ENCODE assay signal across 8 cellular contexts in the genomic region with DNA sequence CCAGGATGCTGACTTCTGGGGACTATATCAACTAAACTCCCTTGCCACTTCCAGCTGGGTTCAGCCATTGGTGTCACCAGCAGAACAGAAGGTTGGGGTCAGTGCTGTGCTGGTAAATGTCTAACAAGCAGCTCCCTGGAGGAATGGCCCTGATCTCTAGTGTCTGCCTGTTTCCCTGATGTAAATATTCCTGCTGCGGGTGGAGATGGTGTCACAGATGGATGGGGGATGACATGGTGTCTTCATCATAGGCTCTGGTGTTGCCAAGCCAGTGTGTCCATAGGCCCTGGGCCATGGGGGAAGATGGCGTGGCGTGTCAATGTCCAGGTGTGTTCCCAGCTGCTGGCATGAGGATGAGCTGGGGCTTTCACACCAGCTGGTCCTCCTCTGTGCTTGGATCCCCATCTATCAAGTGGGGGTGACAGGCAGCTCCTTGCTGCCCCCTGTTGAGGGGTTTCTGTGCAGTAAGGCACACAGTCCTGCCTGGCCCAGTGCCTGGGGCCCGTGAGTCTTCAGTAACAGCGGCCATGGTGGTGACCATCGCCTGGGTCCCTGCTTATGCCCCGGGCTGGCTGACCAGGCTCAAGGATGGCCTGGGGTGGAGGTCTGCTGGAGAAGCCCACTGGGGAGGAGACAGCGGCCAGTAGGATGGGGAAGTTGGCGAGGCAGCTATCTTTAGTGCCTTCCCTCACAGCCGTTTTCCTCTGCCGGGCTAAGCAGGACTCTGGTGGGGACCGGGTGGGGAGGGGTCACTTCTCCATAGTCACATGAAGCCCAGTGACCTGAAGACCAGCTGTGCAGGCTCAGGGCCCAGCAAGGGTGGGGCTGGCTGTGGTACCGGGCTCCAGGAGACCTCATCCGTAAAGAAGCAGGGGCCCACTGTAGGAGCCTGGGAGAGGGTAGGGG. TPM values are rescaled to one million over a fixed set of nuclear protein-coding genes. Genes with fewer than 3 reads are reported as not detected.
A peak's percentile ranks its signal among the peaks of the same experiment; 100 is the strongest.
DNase-seq lines count a peak whose midpoint lies in the region; ATAC-seq, FAIRE-seq and TF ChIP-seq lines count a peak whose summit lies in the region.

No MANE protein-coding gene starts in this region.

- H3K27me3 ChIP-seq in HepG2 (ENCODE audit: control insufficient read depth in 1 of 2, insufficient read depth in 2 of 2, low read length in 2 of 2): no peaks in the 10 kb centered on the region

- peak; percentile 60 for TF ChIP-seq RAD21 in HepG2 (CRISPR knock-in tag; IDR thresholded peaks at IDR 0.05)

- H3K4me2 ChIP-seq in HepG2 (ENCODE audit: low read depth, low read length): no peak overlapping the region

- H3K9ac ChIP-seq in HepG2 (ENCODE audit: insufficient read depth, low read depth, low read length): no peak overlapping the region

- peak; percentile 8 for ATAC-seq in HepG2
- ATAC-seq in HG03457 (IDR thresholded peaks at IDR 0.05; ENCODE audit: unreplicated experiment): no peak

- no TSS peak for BruUV-seq in HepG2 (replicated peaks; lab: Mats Ljungman, UMichigan)

- H3K4me3 ChIP-seq in HepG2 (replicated peaks in 1 of 3; ENCODE audit: insufficient read depth in 1 of 3, low read depth in 2 of 3, low read length in 3 of 3): no peak overlapping the region

- H3K36me3 ChIP-seq in HepG2 (replicated peaks in 1 of 2; ENCODE audit: control insufficient read depth in 1 of 2, insufficient read depth in 2 of 2, low read length in 2 of 2): no peaks in the 10 kb centered on the region; a peak in 2 of 5 replicates

- no peak for TF ChIP-seq POLR2A in HepG2 (IDR thresholded peaks at IDR 0.05; ENCODE audit: insufficient read depth in 1 of 2, low read depth in 2 of 2, low read length in 2 of 2)
- TF ChIP-seq POLR2A in H54 (IDR thresholded peaks at IDR 0.05; ENCODE audit: low read depth, low read length): no peak

- peak; percentile 66 for DNase-seq in GM13977 (ENCODE audit: low spot score)
- no peak for DNase-seq in RWPE1 (ENCODE audit: low spot score)
- peak; percentile 28 for DNase-seq in astrocyte of the hippocampus (ENCODE audit: low read depth, low spot score)
- DNase-seq in HepG2 (ENCODE audit: low spot score): no peak
- no peak for DNase-seq in SIG-M5 (lab: John Stamatoyannopoulos, UW)
- DNase-seq in H54 (ENCODE audit: insufficient read length, low spot score): no peak
- DNase-seq in NCI-H524 treated with DMSO at 0.1 percent for 48 hours (lab: John Stamatoyannopoulos, UW): no peak

- POLR2A ChIA-PET in RWPE1 (lab: Yijun Ruan, JAX; ENCODE audit: low non-redundant PET) (no interaction called here), HepG2 (lab: Yijun Ruan, JAX) (interaction anchor here (1.2 to 1.4 kb wide), 2 partner anchors 13 to 15 kb away, joined by 3 to 10 read pairs; a partner anchor contains a TSS)

- H3K4me1 ChIP-seq in HepG2 (ENCODE audit: insufficient read depth, low read length): peaks cover 68% of the 10 kb centered on the region

- no peaks in the 10 kb centered on the region for H3K9me3 ChIP-seq in HepG2 (ENCODE audit: low read length)

- H2AFZ ChIP-seq in HepG2 (ENCODE audit: low read length): no peak overlapping the region

- FAIRE-seq in HepG2 (lab: Jason Lieb, UNC) (no peak), H54 (lab: Jason Lieb, UNC) (no peak)

- no peaks in the 10 kb centered on the region for H4K20me1 ChIP-seq in HepG2 (ENCODE audit: insufficient read depth, low read length)

- H3K79me2 ChIP-seq in HepG2 (ENCODE audit: insufficient read depth, low read length): no peaks in the 10 kb centered on the region

- intact Hi-C loops in HepG2 (cut with micrococcal nuclease; ENCODE audit: unreplicated experiment): no loop called here

- H3K27ac ChIP-seq in RWPE1: peak overlapping the region; percentile 100
- H3K27ac ChIP-seq in HepG2 (ENCODE audit: extremely low read length, insufficient read depth, low read length): no peak overlapping the region

- in situ Hi-C loops in GM13977 (cut with MboI; ENCODE audit: low pct_unique_long_range_greater_than_20kb, low sequenced_read_pairs, unreplicated experiment) (loop anchor here (5.0 to 25.0 kb wide), 2 partner anchors 134 to 294 kb away; a partner anchor contains a TSS), HepG2 (cut with HindIII; ENCODE audit: extremely low pct_ligation_motif_present, low pct_unique_long_range_greater_than_20kb) (no loop called here)

- no peak for TF ChIP-seq EP300 in HepG2 (IDR thresholded peaks at IDR 0.05; ENCODE audit: low read depth in 2 of 2, low read length in 2 of 2)
- no peak for TF ChIP-seq EP300 in HepG2 (CRISPR knock-in tag; IDR thresholded peaks at IDR 0.05; ENCODE audit: borderline replicate concordance)

- peak; percentile 62 for TF ChIP-seq CTCF in GM13977 (IDR thresholded peaks at IDR 0.05; ENCODE audit: extremely low read depth, insufficient read depth, missing control alignments)
- TF ChIP-seq CTCF in RWPE1 (conservative IDR thresholded peaks at IDR 0.05; ENCODE audit: low read depth): no peak
- TF ChIP-seq CTCF in HepG2 (CRISPR knock-in tag; IDR thresholded peaks at IDR 0.05): peak; percentile 84

- CTCF ChIA-PET in RWPE1 (lab: Yijun Ruan, JAX): interaction anchor here (1.2 kb wide), 1 partner anchor 54 kb away, joined by 3 read pairs; no protein-coding TSS in a partner anchor
- CTCF ChIA-PET in HepG2 (lab: Yijun Ruan, JAX; ENCODE audit: low intra/inter-chr PET ratio, low total read pairs): no interaction called here

- 54% methylated on average over 7 of the region's 14 CpGs for WGBS in HepG2 (ENCODE audit: low lambda C conversion rate)

TF ChIP-seq in HepG2, 621 proteins besides CTCF, POLR2A, EP300 and RAD21 (continues in another document):
- 0 out of 2 replicates have a peak, but pooled peaks have one; percentile 30 for TF ChIP-seq ELF3 (CRISPR knock-in tag; IDR thresholded peaks at IDR 0.05)
- peak; percentile 29; the same call in 1 of the 2 replicates for TF ChIP-seq KDM2A (CRISPR knock-in tag; IDR thresholded peaks at IDR 0.05; ENCODE audit: borderline replicate concordance, low read depth)

RNA-seq across cellular contexts. Expression of a gene that starts 12.7 kb away (rescaled TPM):
- total RNA-seq in HepG2 (2016; rRNA removed; fragmentation: Illumina TruSeq; extraction: Trizol): 1,051 and 1,499 TPM in 2 replicates
- 1,087 and 1,361 TPM in 2 replicates for total RNA-seq in HepG2 (2016; cell fraction: cytosol; rRNA removed; fragmentation: Illumina TruSeq; extraction: Trizol; ENCODE audit: low read depth)
- total RNA-seq in HepG2 (2016; cell fraction: insoluble cytoplasmic fraction; rRNA removed; fragmentation: Illumina TruSeq; extraction: Trizol): 1,096 and 1,452 TPM in 2 replicates
- 2,264 and 2,553 TPM in 2 replicates for total RNA-seq in HepG2 (2016; cell fraction: membrane; rRNA removed; fragmentation: Illumina TruSeq; extraction: Trizol)
- 614 and 672 TPM in 2 replicates for total RNA-seq in HepG2 (2016; cell fraction: nucleus; rRNA removed; fragmentation: Illumina TruSeq; extraction: Trizol)
- 3,218 and 3,279 TPM in 2 replicates for polyA plus RNA-seq in HepG2 (2011; rRNA removed)
- 5,445 and 6,556 TPM in 2 replicates for polyA plus RNA-seq in HepG2 (2011; cell fraction: cytosol; rRNA removed)
- polyA plus RNA-seq in HepG2 (2011; cell fraction: nucleus; rRNA removed): 1,725 and 2,021 TPM in 2 replicates
- polyA plus RNA-seq in HepG2 (2012): 2,306 and 3,237 TPM in 2 replicates
- 2,660 and 3,068 TPM in 2 replicates for polyA plus RNA-seq in HepG2 (2016; cell fraction: cytosol; fragmentation: Illumina TruSeq; extraction: Trizol; ENCODE audit: low read depth)
- 2,953 and 3,012 TPM in 2 replicates for polyA plus RNA-seq in HepG2 (2016; cell fraction: insoluble cytoplasmic fraction; fragmentation: Illumina TruSeq; extraction: Trizol; ENCODE audit: low read depth)
- 4,441 and 4,891 TPM in 2 replicates for polyA plus RNA-seq in HepG2 (2016; cell fraction: membrane; fragmentation: Illumina TruSeq; extraction: Trizol; ENCODE audit: low read depth)
- 1,802 and 1,847 TPM in 2 replicates for polyA plus RNA-seq in HepG2 (2016; cell fraction: nucleus; fragmentation: Illumina TruSeq; extraction: Trizol; ENCODE audit: insufficient read depth, low read depth)
- polyA minus RNA-seq in HepG2 (2011; rRNA and poly(A)+ RNA removed; ENCODE audit: low replicate concordance): 2,170 and 2,278 TPM in 2 replicates
- polyA minus RNA-seq in HepG2 (2011; cell fraction: cytosol; rRNA and poly(A)+ RNA removed): 946 and 956 TPM in 2 replicates
- polyA minus RNA-seq in HepG2 (2011; cell fraction: nucleus; rRNA and poly(A)+ RNA removed): 510 and 805 TPM in 2 replicates

RNA-seq across cellular contexts. Expression of a gene that starts 43.1 kb away (rescaled TPM):
- 0.27 TPM in 1 of 2 replicates, not detected in the other for total RNA-seq in HepG2 (2016; rRNA removed; fragmentation: Illumina TruSeq; extraction: Trizol)
- 0.71 TPM in 2 replicates for total RNA-seq in HepG2 (2016; cell fraction: cytosol; rRNA removed; fragmentation: Illumina TruSeq; extraction: Trizol; ENCODE audit: low read depth)
- 0.21 and 0.39 TPM in 2 replicates for total RNA-seq in HepG2 (2016; cell fraction: insoluble cytoplasmic fraction; rRNA removed; fragmentation: Illumina TruSeq; extraction: Trizol)
- 0.19 and 0.48 TPM in 2 replicates for total RNA-seq in HepG2 (2016; cell fraction: membrane; rRNA removed; fragmentation: Illumina TruSeq; extraction: Trizol)
- 0.25 TPM in 1 of 2 replicates, not detected in the other for total RNA-seq in HepG2 (2016; cell fraction: nucleus; rRNA removed; fragmentation: Illumina TruSeq; extraction: Trizol)
- 2.7 and 3.3 TPM in 2 replicates for polyA plus RNA-seq in HepG2 (2011; rRNA removed)
- polyA plus RNA-seq in HepG2 (2011; cell fraction: cytosol; rRNA removed): 2.1 and 3.4 TPM in 2 replicates
- 4.6 and 7.5 TPM in 2 replicates for polyA plus RNA-seq in HepG2 (2011; cell fraction: nucleus; rRNA removed)
- polyA plus RNA-seq in HepG2 (2012): 2.1 and 2.8 TPM in 2 replicates
- polyA plus RNA-seq in HepG2 (2016; cell fraction: cytosol; fragmentation: Illumina TruSeq; extraction: Trizol; ENCODE audit: low read depth): 1.6 and 1.8 TPM in 2 replicates
- polyA plus RNA-seq in HepG2 (2016; cell fraction: insoluble cytoplasmic fraction; fragmentation: Illumina TruSeq; extraction: Trizol; ENCODE audit: low read depth): 0.53 and 1.0 TPM in 2 replicates
- polyA plus RNA-seq in HepG2 (2016; cell fraction: membrane; fragmentation: Illumina TruSeq; extraction: Trizol; ENCODE audit: low read depth): 0.81 and 1.6 TPM in 2 replicates
- 1.7 and 2.3 TPM in 2 replicates for polyA plus RNA-seq in HepG2 (2016; cell fraction: nucleus; fragmentation: Illumina TruSeq; extraction: Trizol; ENCODE audit: insufficient read depth, low read depth)
- 0.82 and 3.0 TPM in 2 replicates for polyA minus RNA-seq in HepG2 (2011; rRNA and poly(A)+ RNA removed; ENCODE audit: low replicate concordance)
- polyA minus RNA-seq in HepG2 (2011; cell fraction: cytosol; rRNA and poly(A)+ RNA removed): 1.2 TPM in 1 of 2 replicates, not detected in the other
- polyA minus RNA-seq in HepG2 (2011; cell fraction: nucleus; rRNA and poly(A)+ RNA removed): 0.77 and 1.6 TPM in 2 replicates

Comparison
In these comparisons a context has a peak if more than half of its experiments do, and no peak if none do; other contexts are left out.
1. DNase-seq: peak in GM13977 (single experiment) and astrocyte of the hippocampus (single experiment); none in RWPE1 (single experiment), HepG2 (single experiment), SIG-M5 (single experiment), H54 (single experiment) and NCI-H524 treated with DMSO at 0.1 percent for 48 hours (single experiment).